21 cellular contexts compared by ENCODE assay signal in genomic region chr2:176285321-176285720, GRCh38. TPM values are rescaled to one million over a fixed set of nuclear protein-coding genes. Genes with fewer than 3 reads are reported as not detected.
DNase-seq lines count a peak whose midpoint lies in the region; ATAC-seq and TF ChIP-seq lines count a peak whose summit lies in the region.
"Had no signal": no experiment of that assay in that cellular context is flagged by ENCODE, and none has a peak within 500 bp of the region (broad histone marks: within the 10 kb centered on the region; RNA-seq: fewer than 3 reads in every experiment).

No MANE protein-coding gene starts in this region.

- intact Hi-C loops in activated CD4-positive, alpha-beta memory T cell treated with anti-CD3 and anti-CD28 coated beads for 36 hours (cut with micrococcal nuclease) = no loop called here

- H3K4me1 Mint-ChIP-seq in activated CD4-positive, alpha-beta memory T cell treated with anti-CD3 and anti-CD28 coated beads for 36 hours (ENCODE audit: low read depth) = peaks cover 32% of the 10 kb centered on the region

- H3K9me3 Mint-ChIP-seq in activated CD4-positive, alpha-beta memory T cell treated with anti-CD3 and anti-CD28 coated beads for 36 hours = no peaks in the 10 kb centered on the region
- H3K9me3 Mint-ChIP-seq: activated CD4-positive, alpha-beta memory T cell treated with anti-CD3 and anti-CD28 coated beads, Interleukin-2, amount 10 ng/mL, durations not matched to agents 7 days and 5 days; stimulated activated naive CD8-positive, alpha-beta T cell treated with anti-CD3 and anti-CD28 coated beads, Interleukin-15, Interleukin-2, amounts not matched to agents 100 ng/mL and 50 ng/mL, for 24 hours; T-helper 1 cell treated with Interleukin-12 subunit alpha and Interleukin-12 subunit beta and Interleukin-4 antibody, amounts not matched to agents 30 μg/mL and 1 μg/mL, for 36 hours had no signal

- H3K27me3 Mint-ChIP-seq in activated CD4-positive, alpha-beta memory T cell treated with anti-CD3 and anti-CD28 coated beads for 36 hours = no peaks in the 10 kb centered on the region
- H3K27me3 Mint-ChIP-seq: activated CD4-positive, alpha-beta memory T cell treated with anti-CD3 and anti-CD28 coated beads, Interleukin-2, amount 10 ng/mL, durations not matched to agents 7 days and 5 days; B cell; naive B cell; stimulated activated naive CD8-positive, alpha-beta T cell treated with anti-CD3 and anti-CD28 coated beads, Interleukin-15, Interleukin-2, amounts not matched to agents 100 ng/mL and 50 ng/mL, for 24 hours had no signal

- peaks cover 6% of the 10 kb centered on the region for H3K36me3 Mint-ChIP-seq in activated CD4-positive, alpha-beta memory T cell treated with anti-CD3 and anti-CD28 coated beads for 36 hours

- POLR2A ChIA-PET in HEK293T (lab: Yijun Ruan, JAX) = no interaction called here
- POLR2A ChIA-PET in activated CD4-positive, alpha-beta memory T cell treated with anti-CD3 and anti-CD28 coated beads for 36 hours (lab: Charles Lee) = no interaction called here

- no peaks in the 10 kb centered on the region for H3K27me3 ChIP-seq in foreskin keratinocyte

- DNase-seq in ELR (ENCODE audit: low read depth) = peak; percentile 56
- DNase-seq in HEK293T (ENCODE audit: extremely low spot score) = peak; percentile 22
- DNase-seq in foreskin keratinocyte = peak; percentile 43 to 75
- no peak for DNase-seq in A172 (ENCODE audit: low spot score)
- no peak for DNase-seq in activated CD4-positive, alpha-beta memory T cell treated with anti-CD3 and anti-CD28 coated beads for 36 hours
- no peak for DNase-seq in nucleus accumbens (lab: John Stamatoyannopoulos, UW)
- no peak for DNase-seq in middle frontal gyrus (ENCODE audit: extremely low spot score, low spot score)
- DNase-seq: activated CD4-positive, alpha-beta memory T cell treated with anti-CD3 and anti-CD28 coated beads, Interleukin-2, amount 10 ng/mL, durations not matched to agents 7 days and 5 days; activated naive CD4-positive, alpha-beta T cell treated with Interleukin-2 at 50 U/mL for 16 hours; anterior cingulate cortex; Caco-2; cerebellar nuclear complex; naive B cell; NCI-H526; SIG-M5; stimulated activated CD4-positive, alpha-beta T cell treated with anti-CD3 and anti-CD28 coated beads, Interleukin-2, amount 100 ng/mL, for 24 hours; trophoblast cell had no signal

- H3K4me1 ChIP-seq in foreskin keratinocyte = peaks cover 25% of the 10 kb centered on the region
- H3K4me1 ChIP-seq: Caco-2 had no signal

- no peak overlapping the region for H3K27ac ChIP-seq in foreskin keratinocyte

- 0 out of 3 replicates have a peak, but pooled peaks have one; percentile 34 for ATAC-seq in SK-N-SH treated with all-trans-retinoic acid at 6 μM for 48 hours
- peak; percentile 87 for ATAC-seq in foreskin keratinocyte

- CTCF ChIA-PET in HEK293T (lab: Yijun Ruan, JAX) = interaction anchor here (0.7 kb wide), 1 partner anchor 81 kb away, joined by 6 read pairs; no protein-coding TSS in a partner anchor
- CTCF ChIA-PET in activated CD4-positive, alpha-beta memory T cell treated with anti-CD3 and anti-CD28 coated beads for 36 hours (lab: Charles Lee) = no interaction called here

- H3K27ac Mint-ChIP-seq in activated CD4-positive, alpha-beta memory T cell treated with anti-CD3 and anti-CD28 coated beads for 36 hours = no peak overlapping the region
- H3K27ac Mint-ChIP-seq: activated CD4-positive, alpha-beta memory T cell treated with anti-CD3 and anti-CD28 coated beads, Interleukin-2, amount 10 ng/mL, durations not matched to agents 7 days and 5 days; B cell; stimulated activated naive CD8-positive, alpha-beta T cell treated with anti-CD3 and anti-CD28 coated beads, Interleukin-15, Interleukin-2, amounts not matched to agents 100 ng/mL and 50 ng/mL, for 24 hours; T-helper 1 cell treated with Interleukin-12 subunit alpha and Interleukin-12 subunit beta and Interleukin-4 antibody, amounts not matched to agents 30 μg/mL and 1 μg/mL, for 36 hours had no signal

- no peak overlapping the region for H3K4me3 Mint-ChIP-seq in activated CD4-positive, alpha-beta memory T cell treated with anti-CD3 and anti-CD28 coated beads for 36 hours
- H3K4me3 Mint-ChIP-seq: activated CD4-positive, alpha-beta memory T cell treated with anti-CD3 and anti-CD28 coated beads, Interleukin-2, amount 10 ng/mL, durations not matched to agents 7 days and 5 days; B cell; naive B cell; stimulated activated naive CD8-positive, alpha-beta T cell treated with anti-CD3 and anti-CD28 coated beads, Interleukin-15, Interleukin-2, amounts not matched to agents 100 ng/mL and 50 ng/mL, for 24 hours; T-helper 1 cell treated with Interleukin-12 subunit alpha and Interleukin-12 subunit beta and Interleukin-4 antibody, amounts not matched to agents 30 μg/mL and 1 μg/mL, for 36 hours had no signal

- peak; percentile 18 for TF ChIP-seq CTCF in foreskin keratinocyte (conservative IDR thresholded peaks at IDR 0.05)

TF ChIP-seq in HEK293T, 16 proteins besides CTCF, POLR2A, EP300 and RAD21:
- TF ChIP-seq ZNF384 (IDR thresholded peaks at IDR 0.05) = peak; percentile 87
- no peak for TF ChIP-seq SUZ12 (IDR thresholded peaks at IDR 0.05)
- no peak for TF ChIP-seq L3MBTL2 (conservative IDR thresholded peaks at IDR 0.05)

TF ChIP-seq in SK-N-SH treated with all-trans-retinoic acid at 6 μM for 48 hours, 23 proteins besides CTCF, POLR2A, EP300 and RAD21:
- TF ChIP-seq ZC3H10 (CRISPR knock-in tag; IDR thresholded peaks at IDR 0.05) (no peak), TOX (CRISPR knock-in tag; IDR thresholded peaks at IDR 0.05; ENCODE audit: borderline replicate concordance) (no peak), TCF4 (CRISPR knock-in tag; IDR thresholded peaks at IDR 0.05; ENCODE audit: borderline replicate concordance) (no peak), ZNF70 (CRISPR knock-in tag; IDR thresholded peaks at IDR 0.05) (no peak), CREB5 (CRISPR knock-in tag; IDR thresholded peaks at IDR 0.05; ENCODE audit: low read depth) (no peak), BACH2 (CRISPR knock-in tag; IDR thresholded peaks at IDR 0.05; ENCODE audit: borderline replicate concordance) (no peak), CSDC2 (CRISPR knock-in tag; IDR thresholded peaks at IDR 0.05) (no peak)
- TF ChIP-seq, protein P1, sequence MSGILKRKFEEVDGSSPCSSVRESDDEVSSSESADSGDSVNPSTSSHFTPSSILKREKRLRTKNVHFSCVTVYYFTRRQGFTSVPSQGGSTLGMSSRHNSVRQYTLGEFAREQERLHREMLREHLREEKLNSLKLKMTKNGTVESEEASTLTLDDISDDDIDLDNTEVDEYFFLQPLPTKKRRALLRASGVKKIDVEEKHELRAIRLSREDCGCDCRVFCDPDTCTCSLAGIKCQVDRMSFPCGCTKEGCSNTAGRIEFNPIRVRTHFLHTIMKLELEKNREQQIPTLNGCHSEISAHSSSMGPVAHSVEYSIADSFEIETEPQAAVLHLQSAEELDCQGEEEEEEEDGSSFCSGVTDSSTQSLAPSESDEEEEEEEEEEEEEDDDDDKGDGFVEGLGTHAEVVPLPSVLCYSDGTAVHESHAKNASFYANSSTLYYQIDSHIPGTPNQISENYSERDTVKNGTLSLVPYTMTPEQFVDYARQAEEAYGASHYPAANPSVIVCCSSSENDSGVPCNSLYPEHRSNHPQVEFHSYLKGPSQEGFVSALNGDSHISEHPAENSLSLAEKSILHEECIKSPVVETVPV (CRISPR knock-in tag; IDR thresholded peaks at IDR 0.05) = no peak

RNA-seq across cellular contexts. Expression of gene MTX2, which starts 16.1 kb away (rescaled TPM):
- total RNA-seq in foreskin keratinocyte = 36.7 and 42.4 TPM in 2 replicates
- polyA plus RNA-seq in foreskin keratinocyte = 56.6 and 58.5 TPM in 2 replicates
- 82.0 and 108 TPM in 2 replicates for total RNA-seq in A172 (2014; rRNA removed; shearing (Covaris generic))
- 10 to 100 TPM; 25.8 to 28.2 TPM for total RNA-seq in activated CD4-positive, alpha-beta memory T cell treated with anti-CD3 and anti-CD28 coated beads for 36 hours

Comparison
In these comparisons a context has a peak if more than half of its experiments do, and no peak if none do; other contexts are left out.
1. DNase-seq: peak in ELR (single experiment), HEK293T (single experiment) and foreskin keratinocyte (2 of 2); none in A172 (single experiment), activated CD4-positive, alpha-beta memory T cell treated with anti-CD3 and anti-CD28 coated beads for 36 hours (single experiment), nucleus accumbens (0 of 56) and middle frontal gyrus (single experiment).